Comparison of ENCODE assay signal across 20 cellular contexts in genomic region chr13:98409281-98409680, GRCh38.
DNase-seq lines count a peak whose midpoint lies in the region; ATAC-seq, FAIRE-seq and TF ChIP-seq lines count a peak whose summit lies in the region.
"Had no signal": no experiment of that assay in that cellular context is flagged by ENCODE, and none has a peak within 500 bp of the region (broad histone marks: within the 10 kb centered on the region; RNA-seq: fewer than 3 reads in every experiment).

No MANE protein-coding gene starts in this region.

- peaks cover 19 to 67% of the 10 kb centered on the region in 2 experiments for H3K36me3 ChIP-seq in HepG2 (replicated peaks in 1 of 2; ENCODE audit: control insufficient read depth in 1 of 2, insufficient read depth in 2 of 2, low read length in 2 of 2)
- H3K36me3 ChIP-seq in right lobe of liver, result peaks cover 0 to 23% (median 3%) of the 10 kb centered on the region in 4 donors

- no peak for TF ChIP-seq CTCF in HepG2 (CRISPR knock-in tag; IDR thresholded peaks at IDR 0.05)
- TF ChIP-seq CTCF in right lobe of liver (IDR thresholded peaks at IDR 0.05), result no peak

- H3K4me2 ChIP-seq in HepG2 (ENCODE audit: low read depth, low read length), result no peak overlapping the region
- H3K4me2 ChIP-seq: A549 had no signal

- no peak for TF ChIP-seq RAD21 in HepG2 (CRISPR knock-in tag; IDR thresholded peaks at IDR 0.05)

- no peak for TF ChIP-seq POLR2A in HepG2 (IDR thresholded peaks at IDR 0.05; ENCODE audit: insufficient read depth in 1 of 2, low read depth in 2 of 2, low read length in 2 of 2)
- TF ChIP-seq POLR2A in right lobe of liver (IDR thresholded peaks at IDR 0.05), result no peak
- TF ChIP-seq POLR2A in GM12892 (IDR thresholded peaks at IDR 0.05; ENCODE audit: low read depth, low read length), result no peak

- peaks cover 22% of the 10 kb centered on the region for H3K4me1 ChIP-seq in HepG2 (ENCODE audit: insufficient read depth, low read length)
- peaks cover 0 to 11% (median 5%) of the 10 kb centered on the region in 4 donors for H3K4me1 ChIP-seq in right lobe of liver
- H3K4me1 ChIP-seq: A549, Caco-2 had no signal

- POLR2A ChIA-PET in HepG2 (lab: Yijun Ruan, JAX), result no interaction called here

- TF ChIP-seq EP300 in HepG2 (IDR thresholded peaks at IDR 0.05; ENCODE audit: low read depth in 2 of 2, low read length in 2 of 2), result no peak
- TF ChIP-seq EP300 in HepG2 (CRISPR knock-in tag; IDR thresholded peaks at IDR 0.05; ENCODE audit: borderline replicate concordance), result no peak

- WGBS in HepG2 (ENCODE audit: low lambda C conversion rate), result 98% methylated on average over 13 of the region's 13 CpGs
- WGBS in right lobe of liver (ENCODE audit: insufficient coverage, low coverage, low lambda C conversion rate, missing lambda C conversion rate), result 92% methylated on average over 2 of the region's 13 CpGs

- H3K27ac ChIP-seq in HepG2 (ENCODE audit: extremely low read length, insufficient read depth, low read length) (no peak overlapping the region), right lobe of liver (no peak overlapping the region)
- H3K27ac ChIP-seq: 22Rv1; A549; BLaER1 treated with 17β-estradiol and CSF1 and Interleukin-3, amounts not matched to agents 10 nM and 100 nM; C4-2B had no signal

- H3K4me3 ChIP-seq in HepG2 (replicated peaks in 1 of 3; ENCODE audit: insufficient read depth in 1 of 3, low read depth in 2 of 3, low read length in 3 of 3) (no peak overlapping the region), right lobe of liver (no peak overlapping the region)
- H3K4me3 ChIP-seq: A549; BLaER1 treated with 17β-estradiol and CSF1 and Interleukin-3, amounts not matched to agents 10 nM and 100 nM had no signal

- CTCF ChIA-PET in HepG2 (lab: Yijun Ruan, JAX; ENCODE audit: low intra/inter-chr PET ratio, low total read pairs), result no interaction called here

- H4K20me1 ChIP-seq in HepG2 (ENCODE audit: insufficient read depth, low read length), result no peaks in the 10 kb centered on the region
- H4K20me1 ChIP-seq: BLaER1 treated with 17β-estradiol and CSF1 and Interleukin-3, amounts not matched to agents 10 nM and 100 nM had no signal

- no peak for FAIRE-seq in HepG2 (lab: Jason Lieb, UNC)
- no peak for FAIRE-seq in GM12892 (lab: Jason Lieb, UNC)
- FAIRE-seq: A549, D721Med, G401.6, GM12891, GM18507 had no signal

- no TSS peak for BruUV-seq in HepG2 (replicated peaks; lab: Mats Ljungman, UMichigan)

- in situ Hi-C loops in HepG2 (cut with HindIII; ENCODE audit: extremely low pct_ligation_motif_present, low pct_unique_long_range_greater_than_20kb), result no loop called here

- H3K79me2 ChIP-seq in HepG2 (ENCODE audit: insufficient read depth, low read length), result no peaks in the 10 kb centered on the region

- no peak overlapping the region for H3K9ac ChIP-seq in HepG2 (ENCODE audit: insufficient read depth, low read depth, low read length)
- H3K9ac ChIP-seq: BLaER1 treated with 17β-estradiol and CSF1 and Interleukin-3, amounts not matched to agents 10 nM and 100 nM had no signal

- ATAC-seq in HepG2 (no peak), right lobe of liver (no peak), HG03460 (IDR thresholded peaks at IDR 0.05; ENCODE audit: unreplicated experiment) (no peak)
- ATAC-seq: A549; CD8-positive, alpha-beta T cell had no signal

- DNase-seq in HepG2 (ENCODE audit: low spot score) (no peak), right lobe of liver (no peak), mesenteric fat pad (ENCODE audit: low spot score) (peak; percentile 68), GM12892 (ENCODE audit: insufficient read length) (no peak)
- DNase-seq: AML-193; Caco-2; Calu3; CD4-positive, alpha-beta T cell; CD8-positive, alpha-beta T cell; DMS79 treated with DMSO at 0.1 percent for 48 hours; GF-D8 had no signal

- H2AFZ ChIP-seq in HepG2 (ENCODE audit: low read length), result no peak overlapping the region

- intact Hi-C loops in HepG2 (cut with micrococcal nuclease; ENCODE audit: unreplicated experiment), result loop anchor here (10.0 kb wide), 1 partner anchor 264 kb away; the partner anchor contains the start of gene FARP1
- intact Hi-C loops in right lobe of liver (cut with DNase I), result no loop called here

- H3K9me3 ChIP-seq in HepG2 (ENCODE audit: low read length), result no peaks in the 10 kb centered on the region
- H3K9me3 ChIP-seq in right lobe of liver, result no peaks in the 10 kb centered on the region
- H3K9me3 ChIP-seq: A549, Caco-2 had no signal

- H3K27me3 ChIP-seq in HepG2 (ENCODE audit: control insufficient read depth in 1 of 2, insufficient read depth in 2 of 2, low read length in 2 of 2) (no peaks in the 10 kb centered on the region), right lobe of liver (no peaks in the 10 kb centered on the region)
- H3K27me3 ChIP-seq: BLaER1 treated with 17β-estradiol and CSF1 and Interleukin-3, amounts not matched to agents 10 nM and 100 nM had no signal

TF ChIP-seq in HepG2, 621 proteins besides CTCF, POLR2A, EP300 and RAD21:
- TF ChIP-seq HOMEZ (CRISPR knock-in tag; IDR thresholded peaks at IDR 0.05; ENCODE audit: low read depth) (no peak), POLR2G (IDR thresholded peaks at IDR 0.05; ENCODE audit: low read depth, low read length) (0 out of 2 replicates have a peak, but pooled peaks have one; percentile 9), AGO2 (optimal IDR thresholded peaks at IDR 0.05; ENCODE audit: low read depth, low read length) (peak; percentile 74)
